20 cellular contexts compared by ENCODE assay signal in genomic region chr22:21948390-21948789, GRCh38. TPM values are rescaled to one million over a fixed set of nuclear protein-coding genes. Genes with fewer than 3 reads are reported as not detected.
A peak's percentile ranks its signal among the peaks of the same experiment; 100 is the strongest.
DNase-seq lines count a peak whose midpoint lies in the region; ATAC-seq, FAIRE-seq and TF ChIP-seq lines count a peak whose summit lies in the region.
"Had no signal": no experiment of that assay in that cellular context is flagged by ENCODE, and none has a peak within 500 bp of the region (broad histone marks: within the 10 kb centered on the region; RNA-seq: fewer than 3 reads in every experiment).

No MANE protein-coding gene starts in this region.

- no peak for DNase-seq in IMR-90
- no peak for DNase-seq in caudate nucleus (lab: John Stamatoyannopoulos, UW)
- DNase-seq in mesothelial cell of epicardium (ENCODE audit: low spot score in 2 of 2, unreplicated experiment in 2 of 2) = no peak
- peak; percentile 62 for DNase-seq in type B pancreatic cell (ENCODE audit: extremely low spot score, unreplicated experiment)
- DNase-seq in activated CD8-positive, alpha-beta T cell treated with anti-CD3 and anti-CD28 coated beads, Interleukin-2, amount 10 ng/mL, durations not matched to agents 7 days and 5 days = no peak
- no peak for DNase-seq in HTR-8/SVneo (ENCODE audit: insufficient read length, low spot score)
- no peak for DNase-seq in cerebellum (ENCODE audit: low spot score)
- DNase-seq: activated CD4-positive, alpha-beta T cell treated with anti-CD3 and anti-CD28 coated beads for 48 hours; BE2C; DMS 273 treated with DMSO at 0.1 percent for 48 hours; head of caudate nucleus; midbrain; NCI-H1092; retina; stimulated activated CD4-positive, alpha-beta T cell treated with anti-CD3 and anti-CD28 coated beads, Interleukin-4, amount 100 ng/mL, for 1 hour; substantia nigra had no signal

- intact Hi-C loops in IMR-90 (cut with micrococcal nuclease) = no loop called here

- no TSS peak for BruUV-seq in IMR-90 (replicated peaks; lab: Mats Ljungman, UMichigan)

- peaks cover 34 to 86% of the 10 kb centered on the region in 2 experiments for H3K79me1 ChIP-seq in IMR-90 (ENCODE audit: low read depth in 1 of 2, low read length in 2 of 2)

- in situ Hi-C loops in IMR-90 (cut with MboI; ENCODE audit: low sequenced_read_pairs) = no loop called here

- no peaks in the 10 kb centered on the region for H3K9me3 Mint-ChIP-seq in mesothelial cell of epicardium
- no peaks in the 10 kb centered on the region for H3K9me3 Mint-ChIP-seq in type B pancreatic cell
- no peaks in the 10 kb centered on the region for H3K9me3 Mint-ChIP-seq in activated CD8-positive, alpha-beta T cell treated with anti-CD3 and anti-CD28 coated beads, Interleukin-2, amount 10 ng/mL, durations not matched to agents 7 days and 5 days (ENCODE audit: insufficient read depth)
- H3K9me3 Mint-ChIP-seq: activated naive CD4-positive, alpha-beta T cell treated with anti-CD3 and anti-CD28 coated beads, Interleukin-2, amount 50 U/mL, for 24 hours had no signal

- H4K5ac ChIP-seq in IMR-90 (ENCODE audit: low read depth, low read length) = no peak overlapping the region

- H3K36me3 ChIP-seq in IMR-90 (ENCODE audit: control insufficient read depth, insufficient read depth, low read length) = peaks cover 18% of the 10 kb centered on the region

- dilution Hi-C loops in IMR-90 (cut with HindIII; ENCODE audit: low sequenced_read_pairs, unreplicated experiment) = no loop called here

- no peak overlapping the region for H3K18ac ChIP-seq in IMR-90 (ENCODE audit: low read depth, low read length)

- no peak overlapping the region for H2BK5ac ChIP-seq in IMR-90 (ENCODE audit: low read depth, low read length, poor library complexity, severe bottlenecking)

- no peak for ATAC-seq in IMR-90 (ENCODE audit: low read depth)
- ATAC-seq in activated CD8-positive, alpha-beta T cell treated with anti-CD3 and anti-CD28 coated beads, Interleukin-2, amount 10 ng/mL, durations not matched to agents 7 days and 5 days = no peak

- no peak overlapping the region for H4K8ac ChIP-seq in IMR-90 (ENCODE audit: low read depth in 2 of 2, low read length in 2 of 2)

- H3K4me3 ChIP-seq in IMR-90 (ENCODE audit: insufficient read depth, low read depth, low read length) = no peak overlapping the region
- H3K4me3 ChIP-seq: GM23338 had no signal

- H3K4me1 Mint-ChIP-seq in mesothelial cell of epicardium (peaks cover 29% of the 10 kb centered on the region), type B pancreatic cell (ENCODE audit: unreplicated experiment) (peaks cover 24% of the 10 kb centered on the region)
- peaks cover 13% of the 10 kb centered on the region for H3K4me1 Mint-ChIP-seq in activated CD8-positive, alpha-beta T cell treated with anti-CD3 and anti-CD28 coated beads, Interleukin-2, amount 10 ng/mL, durations not matched to agents 7 days and 5 days (ENCODE audit: low read depth)

- 80% methylated on average over 1 of the region's 8 CpGs; no CpG with 5 or more reads in 1 of the 2 experiments for WGBS in IMR-90 (ENCODE audit: extremely low coverage in 2 of 2, insufficient read length in 1 of 2), 2 experiments

- H3K9ac ChIP-seq in IMR-90 (ENCODE audit: low read depth, low read length) = no peak overlapping the region

- 0 out of 2 replicates have a peak overlapping the region, but pooled peaks have one; percentile 2 for H4K91ac ChIP-seq in IMR-90 (ENCODE audit: insufficient read depth, low read depth, low read length)

- H3K36me3 Mint-ChIP-seq in mesothelial cell of epicardium (peaks cover 13% of the 10 kb centered on the region), type B pancreatic cell (peaks cover 4% of the 10 kb centered on the region)
- peaks cover 3% of the 10 kb centered on the region for H3K36me3 Mint-ChIP-seq in activated CD8-positive, alpha-beta T cell treated with anti-CD3 and anti-CD28 coated beads, Interleukin-2, amount 10 ng/mL, durations not matched to agents 7 days and 5 days (ENCODE audit: low read depth)
- H3K36me3 Mint-ChIP-seq: activated naive CD4-positive, alpha-beta T cell treated with anti-CD3 and anti-CD28 coated beads, Interleukin-2, amount 50 U/mL, for 24 hours had no signal

- POLR2A ChIA-PET in IMR-90 (lab: Charles Lee; ENCODE audit: unreplicated experiment) = no interaction called here
- POLR2A ChIA-PET in activated CD8-positive, alpha-beta T cell treated with anti-CD3 and anti-CD28 coated beads, Interleukin-2, amount 10 ng/mL, durations not matched to agents 7 days and 5 days (lab: Charles Lee) = interaction anchor here (1.2 kb wide), 1 partner anchor 10 kb away, joined by 3 read pairs; no protein-coding TSS in a partner anchor

- no peak overlapping the region; the same call in 1 of the 2 replicates for H2AK5ac ChIP-seq in IMR-90 (ENCODE audit: low read depth, low read length)

- H3K4me3 Mint-ChIP-seq in mesothelial cell of epicardium (no peak overlapping the region), type B pancreatic cell (no peak overlapping the region)
- H3K4me3 Mint-ChIP-seq in activated CD8-positive, alpha-beta T cell treated with anti-CD3 and anti-CD28 coated beads, Interleukin-2, amount 10 ng/mL, durations not matched to agents 7 days and 5 days = no peak overlapping the region
- H3K4me3 Mint-ChIP-seq: GM23338 had no signal

- no peak for TF ChIP-seq RAD21 in IMR-90 (IDR thresholded peaks at IDR 0.05; ENCODE audit: low read length)

- H3K27ac ChIP-seq in IMR-90 (ENCODE audit: insufficient read depth, low read length) = no peak overlapping the region
- peak overlapping the region; percentile 36 for H3K27ac ChIP-seq in caudate nucleus (ENCODE audit: low read depth, low read length)

- H3K27me3 Mint-ChIP-seq in mesothelial cell of epicardium (ENCODE audit: low read depth) (no peaks in the 10 kb centered on the region), type B pancreatic cell (no peaks in the 10 kb centered on the region)
- H3K27me3 Mint-ChIP-seq in activated CD8-positive, alpha-beta T cell treated with anti-CD3 and anti-CD28 coated beads, Interleukin-2, amount 10 ng/mL, durations not matched to agents 7 days and 5 days (ENCODE audit: low read depth) = no peaks in the 10 kb centered on the region
- H3K27me3 Mint-ChIP-seq: activated naive CD4-positive, alpha-beta T cell treated with anti-CD3 and anti-CD28 coated beads, Interleukin-2, amount 50 U/mL, for 24 hours had no signal

- H3K27ac Mint-ChIP-seq in mesothelial cell of epicardium = peak overlapping the region; percentile 87
- H3K27ac Mint-ChIP-seq in type B pancreatic cell = no peak overlapping the region
- H3K27ac Mint-ChIP-seq in activated CD8-positive, alpha-beta T cell treated with anti-CD3 and anti-CD28 coated beads, Interleukin-2, amount 10 ng/mL, durations not matched to agents 7 days and 5 days = no peak overlapping the region
- H3K27ac Mint-ChIP-seq: activated naive CD4-positive, alpha-beta T cell treated with anti-CD3 and anti-CD28 coated beads, Interleukin-2, amount 50 U/mL, for 24 hours had no signal

- no peak overlapping the region for H3K14ac ChIP-seq in IMR-90 (replicated peaks; ENCODE audit: low read depth, low read length)

- TF ChIP-seq POLR2A in IMR-90 (IDR thresholded peaks at IDR 0.05; ENCODE audit: low read depth, low read length) = no peak

- no peak overlapping the region for H2BK15ac ChIP-seq in IMR-90 (ENCODE audit: low read depth, low read length)

- CTCF ChIA-PET in IMR-90 (lab: Yijun Ruan, JAX) = interaction anchor here (1.0 kb wide), 1 partner anchor 10 kb away, joined by 3 read pairs; no protein-coding TSS in a partner anchor
- CTCF ChIA-PET in activated CD8-positive, alpha-beta T cell treated with anti-CD3 and anti-CD28 coated beads, Interleukin-2, amount 10 ng/mL, durations not matched to agents 7 days and 5 days (lab: Charles Lee) = interaction anchor here (1.3 to 7.9 kb wide), 2 partner anchors 10 to 24 kb away, joined by 5 to 138 read pairs; no protein-coding TSS in a partner anchor

- H4K20me1 ChIP-seq in IMR-90 (ENCODE audit: insufficient read depth, low read length) = peaks cover 5% of the 10 kb centered on the region

- no peaks in the 10 kb centered on the region for H3K9me3 ChIP-seq in IMR-90 (ENCODE audit: control insufficient read depth, insufficient read depth, low read length)
- H3K9me3 ChIP-seq: BE2C had no signal

- H3K9me1 ChIP-seq in IMR-90 (ENCODE audit: insufficient read depth, low read length) = peaks cover 18% of the 10 kb centered on the region; the same call in 1 of the 2 replicates

- no peak for FAIRE-seq in HTR-8/SVneo (lab: Jason Lieb, UNC)
- FAIRE-seq: islet of Langerhans, RCC 7860 had no signal

- H2BK20ac ChIP-seq in IMR-90 (ENCODE audit: low read depth, low read length) = no peak overlapping the region

- H3K4me2 ChIP-seq in IMR-90 (ENCODE audit: low read depth, low read length) = no peak overlapping the region
- H3K4me2 ChIP-seq: GM23338 had no signal

- H2AK9ac ChIP-seq in IMR-90 (replicated peaks; ENCODE audit: low read depth, low read length, poor library complexity) = no peak overlapping the region

- no peak for TF ChIP-seq CTCF in IMR-90 (conservative IDR thresholded peaks at IDR 0.05; ENCODE audit: low read depth, low read length)
- TF ChIP-seq CTCF in mesothelial cell of epicardium (IDR thresholded peaks at IDR 0.05; ENCODE audit: unreplicated experiment) = no peak
- TF ChIP-seq CTCF in type B pancreatic cell (conservative IDR thresholded peaks at IDR 0.05) = no peak

- H3K23ac ChIP-seq in IMR-90 (ENCODE audit: low read depth, low read length) = no peak overlapping the region

- H2BK120ac ChIP-seq in IMR-90 (ENCODE audit: low read depth, low read length) = no peak overlapping the region

- no peak overlapping the region for H2AFZ ChIP-seq in IMR-90 (replicated peaks; ENCODE audit: low read length, poor library complexity)
- H2AFZ ChIP-seq: GM23338 had no signal

- peaks cover 17% of the 10 kb centered on the region for H3K4me1 ChIP-seq in IMR-90 (ENCODE audit: control insufficient read depth, insufficient read depth, low read length)

- H3K4ac ChIP-seq in IMR-90 (ENCODE audit: low read depth, low read length) = no peak overlapping the region

- H3K27me3 ChIP-seq in IMR-90 (ENCODE audit: control insufficient read depth, insufficient read depth, low read length) = no peaks in the 10 kb centered on the region
- H3K27me3 ChIP-seq: BE2C had no signal

- H3K56ac ChIP-seq in IMR-90 (ENCODE audit: extremely low read depth, insufficient read depth, low read length) = no peak overlapping the region

RNA-seq across cellular contexts. Expression of gene PPM1F, which starts 4.3 kb away (rescaled TPM):
- total RNA-seq in IMR-90 (2012; rRNA removed) = 20.8 and 25.0 TPM in 2 replicates
- polyA plus RNA-seq in IMR-90 (2012; rRNA removed) = 30.3 and 34.0 TPM in 2 replicates
- 23.8 and 28.1 TPM in 2 replicates for polyA plus RNA-seq in IMR-90 (2012; cell fraction: cytosol; rRNA removed)
- polyA plus RNA-seq in IMR-90 (2012; cell fraction: nucleus; rRNA removed; ENCODE audit: low replicate concordance) = 59.4 and 83.4 TPM in 2 replicates
- 32.0 to 35.4 TPM (median 34.6 TPM) in 3 replicates for total RNA-seq in mesothelial cell of epicardium
- 16.9 and 25.1 TPM in 2 replicates for total RNA-seq in type B pancreatic cell (ENCODE audit: low replicate concordance)
- 10 to 100 TPM; 15.3 to 15.7 TPM for total RNA-seq in activated CD8-positive, alpha-beta T cell treated with anti-CD3 and anti-CD28 coated beads, Interleukin-2, amount 10 ng/mL, durations not matched to agents 7 days and 5 days
- total RNA-seq in cerebellum = 25.5 TPM

RNA-seq across cellular contexts. Expression of gene TOP3B, which starts 34.2 kb away (rescaled TPM):
- total RNA-seq in IMR-90 (2012; rRNA removed) (19.7 and 23.5 TPM in 2 replicates), mesothelial cell of epicardium (59.8 to 63.3 TPM (median 60.8 TPM) in 3 replicates), type B pancreatic cell (ENCODE audit: low replicate concordance) (47.7 and 66.3 TPM in 2 replicates), cerebellum (28.8 TPM)
- 21.8 and 23.0 TPM in 2 replicates for polyA plus RNA-seq in IMR-90 (2012; rRNA removed)
- polyA plus RNA-seq in IMR-90 (2012; cell fraction: cytosol; rRNA removed) = 7.9 and 10.6 TPM in 2 replicates
- 57.4 and 109 TPM in 2 replicates for polyA plus RNA-seq in IMR-90 (2012; cell fraction: nucleus; rRNA removed; ENCODE audit: low replicate concordance)
- 10 to 100 TPM; 47.3 to 49.9 TPM for total RNA-seq in activated CD8-positive, alpha-beta T cell treated with anti-CD3 and anti-CD28 coated beads, Interleukin-2, amount 10 ng/mL, durations not matched to agents 7 days and 5 days
